ENCODE assay signal across 9 cellular contexts in the genomic region with DNA sequence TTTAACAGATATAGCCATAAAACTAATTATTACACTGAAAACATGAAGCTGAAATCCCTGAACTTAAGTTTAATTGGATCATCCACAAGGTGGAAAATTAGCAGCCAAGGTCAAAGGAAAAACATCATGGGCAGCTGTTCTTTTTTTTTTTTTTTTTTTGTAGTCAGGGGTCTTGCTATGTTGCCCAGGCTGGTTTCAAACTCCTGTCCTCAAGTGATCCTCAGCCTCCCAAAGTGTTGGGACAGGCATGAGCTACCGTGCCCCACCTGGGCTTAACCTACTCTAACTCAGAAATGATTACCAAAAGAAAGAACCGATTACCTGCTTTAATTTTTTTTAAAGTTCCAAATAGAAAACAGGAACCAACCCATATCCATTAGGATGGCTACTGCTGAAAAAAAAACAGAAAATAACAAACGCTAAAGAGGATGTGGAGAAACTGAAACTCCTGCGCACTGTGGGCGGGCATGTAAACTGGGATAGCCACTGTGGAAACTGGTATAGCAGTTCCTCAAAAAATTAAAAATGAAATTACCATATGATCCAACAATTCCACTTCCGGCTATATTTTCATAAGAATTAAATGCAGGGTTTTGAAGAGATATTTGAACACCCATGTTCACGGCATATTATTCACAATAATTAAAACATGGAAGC. TPM values are rescaled to one million over a fixed set of nuclear protein-coding genes. Genes with fewer than 3 reads are reported as not detected.
DNase-seq lines count a peak whose midpoint lies in the region; ATAC-seq lines count a peak whose summit lies in the region.
"Had no signal": no experiment of that assay in that cellular context is flagged by ENCODE, and none has a peak within 500 bp of the region (broad histone marks: within the 10 kb centered on the region; RNA-seq: fewer than 3 reads in every experiment).

No MANE protein-coding gene starts in this region.

- no peaks in the 10 kb centered on the region for H3K9me3 Mint-ChIP-seq in stimulated activated naive CD8-positive, alpha-beta T cell treated with anti-CD3 and anti-CD28 coated beads, Interleukin-15, Interleukin-2, amounts not matched to agents 100 ng/mL and 50 ng/mL, for 24 hours
- peaks cover 0 to 11% of the 10 kb centered on the region in 2 donors for H3K9me3 Mint-ChIP-seq in stimulated activated naive CD8-positive, alpha-beta T cell treated with anti-CD3 and anti-CD28 coated beads, Interleukin-15, amount 100 ng/mL, for 72 hours
- no peaks in the 10 kb centered on the region for H3K9me3 Mint-ChIP-seq in activated CD8-positive, alpha-beta T cell treated with anti-CD3 and anti-CD28 coated beads, Interleukin-2, amount 10 ng/mL, durations not matched to agents 7 days and 5 days (ENCODE audit: insufficient read depth)
- no peaks in the 10 kb centered on the region for H3K9me3 Mint-ChIP-seq in memory B cell

- H3K27ac Mint-ChIP-seq in stimulated activated naive CD8-positive, alpha-beta T cell treated with anti-CD3 and anti-CD28 coated beads, Interleukin-15, Interleukin-2, amounts not matched to agents 100 ng/mL and 50 ng/mL, for 24 hours: peak overlapping the region; percentile 61
- H3K27ac Mint-ChIP-seq in stimulated activated naive CD8-positive, alpha-beta T cell treated with anti-CD3 and anti-CD28 coated beads, Interleukin-15, amount 100 ng/mL, for 72 hours: peak overlapping the region in 1 of 2 donors; percentile 22
- peak overlapping the region; percentile 25 for H3K27ac Mint-ChIP-seq in activated CD8-positive, alpha-beta T cell treated with anti-CD3 and anti-CD28 coated beads, Interleukin-2, amount 10 ng/mL, durations not matched to agents 7 days and 5 days
- H3K27ac Mint-ChIP-seq in memory B cell: peak overlapping the region; percentile 53

- CTCF ChIA-PET in activated CD8-positive, alpha-beta T cell treated with anti-CD3 and anti-CD28 coated beads, Interleukin-2, amount 10 ng/mL, durations not matched to agents 7 days and 5 days (lab: Charles Lee): interaction anchor here (1.0 to 2.4 kb wide), 4 partner anchors 10 to 78 kb away, joined by 3 to 10 read pairs (median 5); partner anchors contain the start of gene ATMIN

- POLR2A ChIA-PET in activated CD8-positive, alpha-beta T cell treated with anti-CD3 and anti-CD28 coated beads, Interleukin-2, amount 10 ng/mL, durations not matched to agents 7 days and 5 days (lab: Charles Lee): interaction anchor here (0.8 to 2.5 kb wide), 2 partner anchors 9 to 79 kb away, joined by 3 to 17 read pairs; partner anchors contain the start of genes C16orf46, CENPN and CMC2

- H3K4me3 Mint-ChIP-seq in stimulated activated naive CD8-positive, alpha-beta T cell treated with anti-CD3 and anti-CD28 coated beads, Interleukin-15, Interleukin-2, amounts not matched to agents 100 ng/mL and 50 ng/mL, for 24 hours: peak overlapping the region; percentile 83
- peak overlapping the region in 1 of 2 donors; percentile 26 for H3K4me3 Mint-ChIP-seq in stimulated activated naive CD8-positive, alpha-beta T cell treated with anti-CD3 and anti-CD28 coated beads, Interleukin-15, amount 100 ng/mL, for 72 hours
- H3K4me3 Mint-ChIP-seq in activated CD8-positive, alpha-beta T cell treated with anti-CD3 and anti-CD28 coated beads, Interleukin-2, amount 10 ng/mL, durations not matched to agents 7 days and 5 days: peak overlapping the region; percentile 76
- H3K4me3 Mint-ChIP-seq in memory B cell: no peak overlapping the region

- ATAC-seq in stimulated activated naive CD8-positive, alpha-beta T cell treated with anti-CD3 and anti-CD28 coated beads, Interleukin-15, amount 100 ng/mL, for 72 hours: no peak
- ATAC-seq in activated CD8-positive, alpha-beta T cell treated with anti-CD3 and anti-CD28 coated beads, Interleukin-2, amount 10 ng/mL, durations not matched to agents 7 days and 5 days: no peak
- ATAC-seq in memory B cell (ENCODE audit: low read depth) (no peak), GM21723 (IDR thresholded peaks at IDR 0.05; ENCODE audit: unreplicated experiment) (no peak)

- no peak for DNase-seq in stimulated activated naive CD8-positive, alpha-beta T cell treated with anti-CD3 and anti-CD28 coated beads, Interleukin-15, amount 100 ng/mL, for 72 hours
- DNase-seq in activated CD8-positive, alpha-beta T cell treated with anti-CD3 and anti-CD28 coated beads, Interleukin-2, amount 10 ng/mL, durations not matched to agents 7 days and 5 days: no peak
- DNase-seq in memory B cell (ENCODE audit: low spot score in 2 of 2) (no peak), NCI-H1105 (lab: John Stamatoyannopoulos, UW) (no peak), NCI-H128 (lab: John Stamatoyannopoulos, UW; ENCODE audit: unreplicated experiment) (no peak), hypothalamus (lab: John Stamatoyannopoulos, UW) (no peak)
- DNase-seq: NCI-H1092 treated with DMSO at 0.1 percent for 48 hours had no signal

- H3K27me3 Mint-ChIP-seq in stimulated activated naive CD8-positive, alpha-beta T cell treated with anti-CD3 and anti-CD28 coated beads, Interleukin-15, Interleukin-2, amounts not matched to agents 100 ng/mL and 50 ng/mL, for 24 hours: no peaks in the 10 kb centered on the region
- H3K27me3 Mint-ChIP-seq in stimulated activated naive CD8-positive, alpha-beta T cell treated with anti-CD3 and anti-CD28 coated beads, Interleukin-15, amount 100 ng/mL, for 72 hours: no peaks in the 10 kb centered on the region
- H3K27me3 Mint-ChIP-seq in activated CD8-positive, alpha-beta T cell treated with anti-CD3 and anti-CD28 coated beads, Interleukin-2, amount 10 ng/mL, durations not matched to agents 7 days and 5 days (ENCODE audit: low read depth): no peaks in the 10 kb centered on the region
- H3K27me3 Mint-ChIP-seq in memory B cell: no peaks in the 10 kb centered on the region

- H3K4me1 Mint-ChIP-seq in stimulated activated naive CD8-positive, alpha-beta T cell treated with anti-CD3 and anti-CD28 coated beads, Interleukin-15, Interleukin-2, amounts not matched to agents 100 ng/mL and 50 ng/mL, for 24 hours (ENCODE audit: low read depth): peaks cover 74% of the 10 kb centered on the region
- H3K4me1 Mint-ChIP-seq in stimulated activated naive CD8-positive, alpha-beta T cell treated with anti-CD3 and anti-CD28 coated beads, Interleukin-15, amount 100 ng/mL, for 72 hours: peaks cover 77% of the 10 kb centered on the region
- H3K4me1 Mint-ChIP-seq in activated CD8-positive, alpha-beta T cell treated with anti-CD3 and anti-CD28 coated beads, Interleukin-2, amount 10 ng/mL, durations not matched to agents 7 days and 5 days (ENCODE audit: low read depth): peaks cover 52% of the 10 kb centered on the region
- H3K4me1 Mint-ChIP-seq in memory B cell: peaks cover 31% of the 10 kb centered on the region

- H3K36me3 Mint-ChIP-seq in stimulated activated naive CD8-positive, alpha-beta T cell treated with anti-CD3 and anti-CD28 coated beads, Interleukin-15, Interleukin-2, amounts not matched to agents 100 ng/mL and 50 ng/mL, for 24 hours (ENCODE audit: low read depth): peaks cover 51% of the 10 kb centered on the region
- H3K36me3 Mint-ChIP-seq in activated CD8-positive, alpha-beta T cell treated with anti-CD3 and anti-CD28 coated beads, Interleukin-2, amount 10 ng/mL, durations not matched to agents 7 days and 5 days (ENCODE audit: low read depth): peaks cover 66% of the 10 kb centered on the region
- H3K36me3 Mint-ChIP-seq in memory B cell: peaks cover 12% of the 10 kb centered on the region

RNA-seq across cellular contexts. Expression of gene CMC2, which starts 8.6 kb away (rescaled TPM):
- total RNA-seq in activated CD8-positive, alpha-beta T cell treated with anti-CD3 and anti-CD28 coated beads, Interleukin-2, amount 10 ng/mL, durations not matched to agents 7 days and 5 days: 100 to 1,000 TPM in 1 of 2 experiments, 10 to 100 TPM in 1; 95.9 to 108 TPM

RNA-seq across cellular contexts. Expression of gene CENPN, which starts 8.9 kb away (rescaled TPM):
- 10 to 100 TPM; 65.2 to 67.2 TPM for total RNA-seq in activated CD8-positive, alpha-beta T cell treated with anti-CD3 and anti-CD28 coated beads, Interleukin-2, amount 10 ng/mL, durations not matched to agents 7 days and 5 days

RNA-seq across cellular contexts. Expression of gene ATMIN, which starts 37.5 kb away (rescaled TPM):
- total RNA-seq in activated CD8-positive, alpha-beta T cell treated with anti-CD3 and anti-CD28 coated beads, Interleukin-2, amount 10 ng/mL, durations not matched to agents 7 days and 5 days: 10 to 100 TPM; 23.3 to 27.0 TPM
